In genomic region chr3:42037318-42037945, GRCh38 we compare ENCODE assay signal across 9 cellular contexts. TPM values are rescaled to one million over a fixed set of nuclear protein-coding genes. Genes with fewer than 3 reads are reported as not detected.
DNase-seq lines count a peak whose midpoint lies in the region; ATAC-seq and TF ChIP-seq lines count a peak whose summit lies in the region.
"Had no signal": no experiment of that assay in that cellular context is flagged by ENCODE, and none has a peak within 500 bp of the region (broad histone marks: within the 10 kb centered on the region; RNA-seq: fewer than 3 reads in every experiment).

No MANE protein-coding gene starts in this region.

- H3K27me3 Mint-ChIP-seq in activated B cell treated with CpG ODN at 0.5 μM for 24 hours, result no peaks in the 10 kb centered on the region

- DNase-seq in activated B cell treated with CpG ODN at 0.5 μM for 24 hours (no peak), hepatocyte (ENCODE audit: low spot score) (no peak), spleen (no peak), mucosa of descending colon (no peak), ecto neural progenitor cell (ENCODE audit: low spot score) (no peak), SJCRH30 (no peak)
- DNase-seq: effector memory CD4-positive, alpha-beta T cell had no signal

- peaks cover 36% of the 10 kb centered on the region; the same call in 1 of the 2 replicates for H4K20me1 ChIP-seq in DOHH2 (ENCODE audit: control insufficient read depth, insufficient read depth, low read depth, low read length)
- H4K20me1 ChIP-seq in hepatocyte (ENCODE audit: insufficient read depth, poor library complexity, severe bottlenecking), result no peaks in the 10 kb centered on the region

- H3K27ac ChIP-seq in DOHH2 (ENCODE audit: low read depth, low read length) (peak overlapping the region; percentile 22), hepatocyte (peak overlapping the region; percentile 85), spleen (peak overlapping the region in 5 of 8 donors; percentile 11 to 71 (median 55)), SJCRH30 (no peak overlapping the region)

- POLR2A ChIA-PET in activated B cell treated with CpG ODN at 0.5 μM for 24 hours (lab: Charles Lee), result interaction anchor here (0.6 to 3.2 kb wide), 7 partner anchors 9 to 30 kb away, joined by 3 to 13 read pairs (median 7); no protein-coding TSS in a partner anchor

- H3K36me3 Mint-ChIP-seq in activated B cell treated with CpG ODN at 0.5 μM for 24 hours (ENCODE audit: low read depth), result peaks cover 40% of the 10 kb centered on the region

- H2AFZ ChIP-seq in hepatocyte, result no peak overlapping the region

- H3K4me3 ChIP-seq in DOHH2 (ENCODE audit: low read length) (peak overlapping the region; percentile 28), hepatocyte (no peak overlapping the region), spleen (no peak overlapping the region), mucosa of descending colon (no peak overlapping the region), SJCRH30 (no peak overlapping the region)

- H3K4me1 Mint-ChIP-seq in activated B cell treated with CpG ODN at 0.5 μM for 24 hours, result peaks cover 86% of the 10 kb centered on the region

- intact Hi-C loops in activated B cell treated with CpG ODN at 0.5 μM for 24 hours (cut with micrococcal nuclease), result no loop called here
- intact Hi-C loops in spleen (cut with DNase I; ENCODE audit: low total_unique reads), result no loop called here
- intact Hi-C loops in mucosa of descending colon (cut with DNase I, micrococcal nuclease), result no loop called here

- ATAC-seq in activated B cell treated with CpG ODN at 0.5 μM for 24 hours (ENCODE audit: low read depth) (no peak), mucosa of descending colon (no peak), HG03520 (IDR thresholded peaks at IDR 0.05; ENCODE audit: unreplicated experiment) (no peak)

- no peak for TF ChIP-seq POLR2A in spleen (IDR thresholded peaks at IDR 0.05)

- CTCF ChIA-PET in activated B cell treated with CpG ODN at 0.5 μM for 24 hours (lab: Charles Lee), result interaction anchor here (1.7 kb wide), 1 partner anchor 62 kb away, joined by 11 read pairs; no protein-coding TSS in a partner anchor

- no peaks in the 10 kb centered on the region for H3K9me3 ChIP-seq in DOHH2 (ENCODE audit: control insufficient read depth, insufficient read depth, low read length)
- H3K9me3 ChIP-seq in hepatocyte (ENCODE audit: low read depth), result no peaks in the 10 kb centered on the region
- H3K9me3 ChIP-seq in spleen, result no peaks in the 10 kb centered on the region
- H3K9me3 ChIP-seq in mucosa of descending colon, result no peaks in the 10 kb centered on the region
- H3K9me3 ChIP-seq in SJCRH30 (replicated peaks), result no peaks in the 10 kb centered on the region

- no peaks in the 10 kb centered on the region for H3K27me3 ChIP-seq in DOHH2 (ENCODE audit: control insufficient read depth, low read length)
- H3K27me3 ChIP-seq in hepatocyte, result no peaks in the 10 kb centered on the region
- no peaks in the 10 kb centered on the region for H3K27me3 ChIP-seq in spleen (replicated peaks in 1 of 7)
- H3K27me3 ChIP-seq in SJCRH30, result no peaks in the 10 kb centered on the region

- H3K27ac Mint-ChIP-seq in activated B cell treated with CpG ODN at 0.5 μM for 24 hours, result peak overlapping the region; percentile 77

- H3K36me3 ChIP-seq in DOHH2 (ENCODE audit: control insufficient read depth, low read length) (peaks cover 52% of the 10 kb centered on the region), hepatocyte (replicated peaks; ENCODE audit: insufficient read depth, low read depth) (no peaks in the 10 kb centered on the region), spleen (peaks cover 0 to 26% (median 10%) of the 10 kb centered on the region in 6 donors), mucosa of descending colon (ENCODE audit: low read depth) (no peaks in the 10 kb centered on the region), SJCRH30 (no peaks in the 10 kb centered on the region)

- no peak overlapping the region for H3K4me3 Mint-ChIP-seq in activated B cell treated with CpG ODN at 0.5 μM for 24 hours

- H3K79me2 ChIP-seq in DOHH2 (ENCODE audit: control insufficient read depth, low read length) (peaks cover 100% of the 10 kb centered on the region), hepatocyte (peaks cover 82% of the 10 kb centered on the region)

- peak overlapping the region; percentile 57 for H3K4me2 ChIP-seq in DOHH2 (ENCODE audit: low read length)
- no peak overlapping the region for H3K4me2 ChIP-seq in hepatocyte

- H3K4me1 ChIP-seq in DOHH2 (ENCODE audit: control insufficient read depth, low read length) (peaks cover 95% of the 10 kb centered on the region), hepatocyte (ENCODE audit: insufficient read depth) (peaks cover 33% of the 10 kb centered on the region), spleen (peaks cover 27 to 95% (median 59%) of the 10 kb centered on the region in 6 donors), mucosa of descending colon (ENCODE audit: low read depth) (peaks cover 22% of the 10 kb centered on the region), SJCRH30 (peaks cover 19% of the 10 kb centered on the region)

- no peaks in the 10 kb centered on the region for H3K9me3 Mint-ChIP-seq in activated B cell treated with CpG ODN at 0.5 μM for 24 hours

- no peaks in the 10 kb centered on the region for H3K9me2 ChIP-seq in DOHH2 (replicated peaks; ENCODE audit: control insufficient read depth, low read length)
- no peaks in the 10 kb centered on the region for H3K9me2 ChIP-seq in hepatocyte (replicated peaks; ENCODE audit: insufficient read depth)

- TF ChIP-seq CTCF in DOHH2 (IDR thresholded peaks at IDR 0.05; ENCODE audit: low read depth, low read length, poor library complexity, severe bottlenecking) (no peak), activated B cell treated with CpG ODN at 0.5 μM for 24 hours (IDR thresholded peaks at IDR 0.05) (no peak), hepatocyte (IDR thresholded peaks at IDR 0.05; ENCODE audit: poor library complexity) (no peak), spleen (IDR thresholded peaks at IDR 0.05 in 8 of 11, conservative IDR thresholded peaks at IDR 0.05 in 3 of 11) (no peak), mucosa of descending colon (IDR thresholded peaks at IDR 0.05) (no peak)

- no peaks in the 10 kb centered on the region for H3F3A ChIP-seq in DOHH2 (ENCODE audit: control insufficient read depth, insufficient read depth)

- WGBS in hepatocyte (ENCODE audit: low lambda C conversion rate, missing lambda C conversion rate), result 96% methylated on average over 4 of the region's 4 CpGs
- WGBS in spleen, 5 donors, result 88 to 93% (median 91%) methylated on average over 4 of the region's 4 CpGs

RNA-seq across cellular contexts. Expression of gene TRAK1, which starts 53.7 kb away (rescaled TPM):
- 54.5 and 58.4 TPM in 2 replicates for total RNA-seq in activated B cell treated with CpG ODN at 0.5 μM for 24 hours
- total RNA-seq in hepatocyte, result 28.8 and 31.5 TPM in 2 replicates
- polyA plus RNA-seq in hepatocyte, result 19.0 and 21.0 TPM in 2 replicates
- total RNA-seq in spleen, result 10 to 100 TPM; 43.5 to 60.0 (median 49.0) TPM
- polyA plus RNA-seq in spleen, result 10 to 100 TPM; 15.4 to 20.0 (median 17.1) TPM
- total RNA-seq in mucosa of descending colon, result 100 to 1,000 TPM in 1 of 3 donors, 10 to 100 TPM in 2; 61.8 to 104 (median 83.4) TPM
- 10.3 and 12.1 TPM in 2 replicates for total RNA-seq in SJCRH30 (2014; rRNA removed; shearing (Covaris generic))
